15 cellular contexts compared by ENCODE assay signal in the genomic region with DNA sequence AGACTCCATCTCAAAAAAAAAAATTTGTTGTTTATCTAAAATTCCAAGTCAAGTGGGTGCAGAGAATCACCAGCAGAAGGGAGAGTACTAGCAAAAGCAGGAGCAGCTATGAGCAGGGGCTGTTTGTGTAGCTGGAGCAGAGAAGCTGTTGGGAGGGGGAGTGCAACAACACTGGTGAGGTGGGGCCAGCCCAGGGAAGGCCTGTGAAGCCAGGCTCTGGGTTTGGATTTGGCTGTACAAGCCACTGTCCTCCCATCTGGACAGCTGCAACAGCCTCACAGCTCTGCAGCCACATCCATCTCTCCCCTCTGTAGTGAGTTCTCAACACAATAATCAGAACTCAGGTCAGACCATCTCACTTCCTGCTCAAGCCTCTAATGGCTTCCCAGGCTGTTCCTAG. TPM values are rescaled to one million over a fixed set of nuclear protein-coding genes. Genes with fewer than 3 reads are reported as not detected.
"Had no signal": no experiment of that assay in that cellular context is flagged by ENCODE, and none has a peak within 500 bp of the region (broad histone marks: within the 10 kb centered on the region; RNA-seq: fewer than 3 reads in every experiment).

No MANE protein-coding gene starts in this region.

- H3K9me3 ChIP-seq: right lobe of liver, SJSA1, tibial nerve had no signal

- H3K4me1 ChIP-seq: SJSA1 had no signal

- H3K4me3 ChIP-seq: coronary artery, right lobe of liver, SJSA1, tibial nerve had no signal

- H3K27ac ChIP-seq: right lobe of liver, SJSA1 had no signal

- H3K27me3 ChIP-seq: right lobe of liver, SJSA1, tibial nerve had no signal

- H3K36me3 ChIP-seq: right lobe of liver, SJSA1, tibial nerve had no signal

- DNase-seq: activated CD4-positive, alpha-beta memory T cell treated with anti-CD3 and anti-CD28 coated beads, Interleukin-2, amount 10 ng/mL, durations not matched to agents 7 days and 5 days; activated CD4-positive, alpha-beta T cell treated with anti-CD3 and anti-CD28 coated beads for 4 hours; activated naive CD8-positive, alpha-beta T cell treated with anti-CD3 and anti-CD28 coated beads for 36 hours; activated T-cell treated with anti-CD3 and anti-CD28 coated beads, Interleukin-2, amount 50 U/mL, for 72 hours; central memory CD4-positive, alpha-beta T cell; effector CD8-positive, alpha-beta T cell; nucleus accumbens; right lobe of liver; stimulated activated CD4-positive, alpha-beta T cell treated with anti-CD3 and anti-CD28 coated beads, Interleukin-1b, Interleukin-23, amount 100 ng/mL, for 48 hours; SW 1271 had no signal

- ATAC-seq: activated T-cell treated with anti-CD3 and anti-CD28 coated beads, Interleukin-2, amount 50 U/mL, for 72 hours; left lobe of liver; WTC11 had no signal

RNA-seq across cellular contexts. Expression of a gene that starts 59.4 kb away (rescaled TPM):
- total RNA-seq: SJSA1 had no signal
